Comparison of ENCODE assay signal across 1 cellular context in the genomic region with DNA sequence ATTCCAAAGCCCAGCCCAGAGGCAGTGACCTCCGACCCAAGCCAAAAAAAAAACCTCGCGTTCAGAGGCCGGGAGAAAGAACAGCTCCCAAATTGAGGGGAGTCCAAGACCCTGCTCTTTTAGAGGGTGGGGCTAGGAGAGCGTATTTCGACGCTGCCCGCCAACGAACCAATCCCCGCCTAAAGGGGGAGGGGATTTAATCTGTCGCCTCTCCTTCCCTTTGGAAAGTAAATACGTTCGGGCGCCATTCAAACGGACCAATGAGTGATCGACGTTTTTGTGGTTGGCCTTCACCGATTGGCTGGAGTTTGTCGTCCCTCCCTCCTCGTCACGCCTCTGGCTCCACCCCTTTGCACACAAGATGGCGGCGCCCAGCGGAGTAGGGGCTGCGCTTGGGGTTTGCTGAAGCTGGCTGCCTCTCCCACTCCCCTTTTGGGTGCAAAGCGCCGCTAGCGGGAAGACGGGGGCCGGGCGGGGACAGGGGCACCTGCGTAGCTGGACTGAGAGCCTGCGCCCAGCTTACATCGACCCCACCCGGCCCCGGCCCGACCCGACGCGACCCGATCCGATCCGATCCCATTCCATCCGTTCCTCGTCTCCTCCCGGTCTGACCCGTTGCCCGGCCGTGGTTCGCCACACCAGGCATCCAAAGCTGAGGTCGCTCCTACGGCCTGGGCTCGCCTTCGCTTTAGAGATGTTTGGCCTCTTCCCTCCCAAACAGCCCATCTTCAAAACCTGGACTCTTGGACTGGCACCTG.
TF ChIP-seq lines count a peak whose summit lies in the region.

A gene (plus strand): TSS at position 355 of the 758 bp plus-strand sequence. CDS start 596 bp downstream, outside the sequence.

TF ChIP-seq in K562, 482 proteins besides CTCF, POLR2A, EP300 and RAD21 (continued from another document and continues in another):
- TF ChIP-seq, protein P1, sequence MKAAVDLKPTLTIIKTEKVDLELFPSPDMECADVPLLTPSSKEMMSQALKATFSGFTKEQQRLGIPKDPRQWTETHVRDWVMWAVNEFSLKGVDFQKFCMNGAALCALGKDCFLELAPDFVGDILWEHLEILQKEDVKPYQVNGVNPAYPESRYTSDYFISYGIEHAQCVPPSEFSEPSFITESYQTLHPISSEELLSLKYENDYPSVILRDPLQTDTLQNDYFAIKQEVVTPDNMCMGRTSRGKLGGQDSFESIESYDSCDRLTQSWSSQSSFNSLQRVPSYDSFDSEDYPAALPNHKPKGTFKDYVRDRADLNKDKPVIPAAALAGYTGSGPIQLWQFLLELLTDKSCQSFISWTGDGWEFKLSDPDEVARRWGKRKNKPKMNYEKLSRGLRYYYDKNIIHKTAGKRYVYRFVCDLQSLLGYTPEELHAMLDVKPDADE (conservative IDR thresholded peaks at IDR 0.05; ENCODE audit: control insufficient read depth, low read depth, low read length) = 0 out of 2 replicates have a peak, but pooled peaks have one; percentile 57
- 0 out of 2 replicates have a peak, but pooled peaks have one; percentile 14 for TF ChIP-seq BCOR (IDR thresholded peaks at IDR 0.05)
- TF ChIP-seq, protein P2, sequence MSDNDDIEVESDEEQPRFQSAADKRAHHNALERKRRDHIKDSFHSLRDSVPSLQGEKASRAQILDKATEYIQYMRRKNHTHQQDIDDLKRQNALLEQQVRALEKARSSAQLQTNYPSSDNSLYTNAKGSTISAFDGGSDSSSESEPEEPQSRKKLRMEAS (CRISPR knock-in tag; IDR thresholded peaks at IDR 0.05) = 0 out of 2 replicates have a peak, but pooled peaks have one; percentile 28
- peak; percentile 82 for TF ChIP-seq SUPT5H (IDR thresholded peaks at IDR 0.05)
- TF ChIP-seq TAF7 (tag; IDR thresholded peaks at IDR 0.05) = peak; percentile 59; the same call in 1 of the 2 replicates
- no peak for TF ChIP-seq SOX6 (IDR thresholded peaks at IDR 0.05)
- TF ChIP-seq POLR2AphosphoS5 (IDR thresholded peaks at IDR 0.05; ENCODE audit: control insufficient read depth, insufficient read depth, low read depth, low read length) = peak; percentile 90
- TF ChIP-seq FOXA3 (CRISPR knock-in tag; conservative IDR thresholded peaks at IDR 0.05 in 1 of 2, IDR thresholded peaks at IDR 0.05 in 1 of 2) = peak; percentile 83 to 89
- TF ChIP-seq TGIF2 (CRISPR knock-in tag; IDR thresholded peaks at IDR 0.05) = no peak
- TF ChIP-seq JUN (IDR thresholded peaks at IDR 0.05; ENCODE audit: borderline replicate concordance, low read depth, low read length) = peak; percentile 30; the same call in 1 of the 2 replicates
- TF ChIP-seq JUN (CRISPR knock-in tag; IDR thresholded peaks at IDR 0.05; ENCODE audit: borderline replicate concordance) = no peak
- TF ChIP-seq, protein P3, sequence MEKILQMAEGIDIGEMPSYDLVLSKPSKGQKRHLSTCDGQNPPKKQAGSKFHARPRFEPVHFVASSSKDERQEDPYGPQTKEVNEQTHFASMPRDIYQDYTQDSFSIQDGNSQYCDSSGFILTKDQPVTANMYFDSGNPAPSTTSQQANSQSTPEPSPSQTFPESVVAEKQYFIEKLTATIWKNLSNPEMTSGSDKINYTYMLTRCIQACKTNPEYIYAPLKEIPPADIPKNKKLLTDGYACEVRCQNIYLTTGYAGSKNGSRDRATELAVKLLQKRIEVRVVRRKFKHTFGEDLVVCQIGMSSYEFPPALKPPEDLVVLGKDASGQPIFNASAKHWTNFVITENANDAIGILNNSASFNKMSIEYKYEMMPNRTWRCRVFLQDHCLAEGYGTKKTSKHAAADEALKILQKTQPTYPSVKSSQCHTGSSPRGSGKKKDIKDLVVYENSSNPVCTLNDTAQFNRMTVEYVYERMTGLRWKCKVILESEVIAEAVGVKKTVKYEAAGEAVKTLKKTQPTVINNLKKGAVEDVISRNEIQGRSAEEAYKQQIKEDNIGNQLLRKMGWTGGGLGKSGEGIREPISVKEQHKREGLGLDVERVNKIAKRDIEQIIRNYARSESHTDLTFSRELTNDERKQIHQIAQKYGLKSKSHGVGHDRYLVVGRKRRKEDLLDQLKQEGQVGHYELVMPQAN (IDR thresholded peaks at IDR 0.05; ENCODE audit: borderline replicate concordance) = peak; percentile 77
- TF ChIP-seq, protein P4, sequence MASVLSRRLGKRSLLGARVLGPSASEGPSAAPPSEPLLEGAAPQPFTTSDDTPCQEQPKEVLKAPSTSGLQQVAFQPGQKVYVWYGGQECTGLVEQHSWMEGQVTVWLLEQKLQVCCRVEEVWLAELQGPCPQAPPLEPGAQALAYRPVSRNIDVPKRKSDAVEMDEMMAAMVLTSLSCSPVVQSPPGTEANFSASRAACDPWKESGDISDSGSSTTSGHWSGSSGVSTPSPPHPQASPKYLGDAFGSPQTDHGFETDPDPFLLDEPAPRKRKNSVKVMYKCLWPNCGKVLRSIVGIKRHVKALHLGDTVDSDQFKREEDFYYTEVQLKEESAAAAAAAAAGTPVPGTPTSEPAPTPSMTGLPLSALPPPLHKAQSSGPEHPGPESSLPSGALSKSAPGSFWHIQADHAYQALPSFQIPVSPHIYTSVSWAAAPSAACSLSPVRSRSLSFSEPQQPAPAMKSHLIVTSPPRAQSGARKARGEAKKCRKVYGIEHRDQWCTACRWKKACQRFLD (CRISPR knock-in tag; IDR thresholded peaks at IDR 0.05) = 0 out of 2 replicates have a peak, but pooled peaks have one; percentile 25
- TF ChIP-seq RBBP5 (IDR thresholded peaks at IDR 0.05; ENCODE audit: borderline replicate concordance, insufficient read depth, low read length, poor library complexity, severe bottlenecking) = peak; percentile 95
- peak; percentile 89 for TF ChIP-seq SP1 (CRISPR knock-in tag; IDR thresholded peaks at IDR 0.05)
- no peak for TF ChIP-seq ILF3 (IDR thresholded peaks at IDR 0.05; ENCODE audit: borderline replicate concordance)
- no peak for TF ChIP-seq ZNF668 (CRISPR knock-in tag; IDR thresholded peaks at IDR 0.05)
- TF ChIP-seq, protein P5, sequence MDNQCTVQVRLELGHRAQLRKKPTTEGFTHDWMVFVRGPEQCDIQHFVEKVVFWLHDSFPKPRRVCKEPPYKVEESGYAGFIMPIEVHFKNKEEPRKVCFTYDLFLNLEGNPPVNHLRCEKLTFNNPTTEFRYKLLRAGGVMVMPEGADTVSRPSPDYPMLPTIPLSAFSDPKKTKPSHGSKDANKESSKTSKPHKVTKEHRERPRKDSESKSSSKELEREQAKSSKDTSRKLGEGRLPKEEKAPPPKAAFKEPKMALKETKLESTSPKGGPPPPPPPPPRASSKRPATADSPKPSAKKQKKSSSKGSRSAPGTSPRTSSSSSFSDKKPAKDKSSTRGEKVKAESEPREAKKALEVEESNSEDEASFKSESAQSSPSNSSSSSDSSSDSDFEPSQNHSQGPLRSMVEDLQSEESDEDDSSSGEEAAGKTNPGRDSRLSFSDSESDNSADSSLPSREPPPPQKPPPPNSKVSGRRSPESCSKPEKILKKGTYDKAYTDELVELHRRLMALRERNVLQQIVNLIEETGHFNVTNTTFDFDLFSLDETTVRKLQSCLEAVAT (IDR thresholded peaks at IDR 0.05) = 0 out of 4 replicates have a peak, but pooled peaks of 1 of the 2 experiments have one; percentile 43
- TF ChIP-seq, protein P6, sequence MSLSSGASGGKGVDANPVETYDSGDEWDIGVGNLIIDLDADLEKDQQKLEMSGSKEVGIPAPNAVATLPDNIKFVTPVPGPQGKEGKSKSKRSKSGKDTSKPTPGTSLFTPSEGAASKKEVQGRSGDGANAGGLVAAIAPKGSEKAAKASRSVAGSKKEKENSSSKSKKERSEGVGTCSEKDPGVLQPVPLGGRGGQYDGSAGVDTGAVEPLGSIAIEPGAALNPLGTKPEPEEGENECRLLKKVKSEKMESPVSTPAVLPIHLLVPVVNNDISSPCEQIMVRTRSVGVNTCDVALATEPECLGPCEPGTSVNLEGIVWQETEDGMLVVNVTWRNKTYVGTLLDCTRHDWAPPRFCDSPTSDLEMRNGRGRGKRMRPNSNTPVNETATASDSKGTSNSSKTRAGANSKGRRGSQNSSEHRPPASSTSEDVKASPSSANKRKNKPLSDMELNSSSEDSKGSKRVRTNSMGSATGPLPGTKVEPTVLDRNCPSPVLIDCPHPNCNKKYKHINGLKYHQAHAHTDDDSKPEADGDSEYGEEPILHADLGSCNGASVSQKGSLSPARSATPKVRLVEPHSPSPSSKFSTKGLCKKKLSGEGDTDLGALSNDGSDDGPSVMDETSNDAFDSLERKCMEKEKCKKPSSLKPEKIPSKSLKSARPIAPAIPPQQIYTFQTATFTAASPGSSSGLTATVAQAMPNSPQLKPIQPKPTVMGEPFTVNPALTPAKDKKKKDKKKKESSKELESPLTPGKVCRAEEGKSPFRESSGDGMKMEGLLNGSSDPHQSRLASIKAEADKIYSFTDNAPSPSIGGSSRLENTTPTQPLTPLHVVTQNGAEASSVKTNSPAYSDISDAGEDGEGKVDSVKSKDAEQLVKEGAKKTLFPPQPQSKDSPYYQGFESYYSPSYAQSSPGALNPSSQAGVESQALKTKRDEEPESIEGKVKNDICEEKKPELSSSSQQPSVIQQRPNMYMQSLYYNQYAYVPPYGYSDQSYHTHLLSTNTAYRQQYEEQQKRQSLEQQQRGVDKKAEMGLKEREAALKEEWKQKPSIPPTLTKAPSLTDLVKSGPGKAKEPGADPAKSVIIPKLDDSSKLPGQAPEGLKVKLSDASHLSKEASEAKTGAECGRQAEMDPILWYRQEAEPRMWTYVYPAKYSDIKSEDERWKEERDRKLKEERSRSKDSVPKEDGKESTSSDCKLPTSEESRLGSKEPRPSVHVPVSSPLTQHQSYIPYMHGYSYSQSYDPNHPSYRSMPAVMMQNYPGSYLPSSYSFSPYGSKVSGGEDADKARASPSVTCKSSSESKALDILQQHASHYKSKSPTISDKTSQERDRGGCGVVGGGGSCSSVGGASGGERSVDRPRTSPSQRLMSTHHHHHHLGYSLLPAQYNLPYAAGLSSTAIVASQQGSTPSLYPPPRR (CRISPR knock-in tag; IDR thresholded peaks at IDR 0.05; ENCODE audit: borderline replicate concordance) = 0 out of 2 replicates have a peak, but pooled peaks have one; percentile 16
- TF ChIP-seq, protein P7, sequence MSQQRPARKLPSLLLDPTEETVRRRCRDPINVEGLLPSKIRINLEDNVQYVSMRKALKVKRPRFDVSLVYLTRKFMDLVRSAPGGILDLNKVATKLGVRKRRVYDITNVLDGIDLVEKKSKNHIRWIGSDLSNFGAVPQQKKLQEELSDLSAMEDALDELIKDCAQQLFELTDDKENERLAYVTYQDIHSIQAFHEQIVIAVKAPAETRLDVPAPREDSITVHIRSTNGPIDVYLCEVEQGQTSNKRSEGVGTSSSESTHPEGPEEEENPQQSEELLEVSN (IDR thresholded peaks at IDR 0.05; ENCODE audit: borderline replicate concordance in 1 of 2, extremely low read depth in 1 of 2, insufficient read depth in 1 of 2, insufficient read length in 1 of 2, low read depth in 1 of 2, low read length in 1 of 2, poor library complexity in 1 of 2, severe bottlenecking in 1 of 2) = peak in 1 of 2 experiments; percentile 47
- peak; percentile 86 for TF ChIP-seq EP400 (IDR thresholded peaks at IDR 0.05)
- TF ChIP-seq, protein P8, sequence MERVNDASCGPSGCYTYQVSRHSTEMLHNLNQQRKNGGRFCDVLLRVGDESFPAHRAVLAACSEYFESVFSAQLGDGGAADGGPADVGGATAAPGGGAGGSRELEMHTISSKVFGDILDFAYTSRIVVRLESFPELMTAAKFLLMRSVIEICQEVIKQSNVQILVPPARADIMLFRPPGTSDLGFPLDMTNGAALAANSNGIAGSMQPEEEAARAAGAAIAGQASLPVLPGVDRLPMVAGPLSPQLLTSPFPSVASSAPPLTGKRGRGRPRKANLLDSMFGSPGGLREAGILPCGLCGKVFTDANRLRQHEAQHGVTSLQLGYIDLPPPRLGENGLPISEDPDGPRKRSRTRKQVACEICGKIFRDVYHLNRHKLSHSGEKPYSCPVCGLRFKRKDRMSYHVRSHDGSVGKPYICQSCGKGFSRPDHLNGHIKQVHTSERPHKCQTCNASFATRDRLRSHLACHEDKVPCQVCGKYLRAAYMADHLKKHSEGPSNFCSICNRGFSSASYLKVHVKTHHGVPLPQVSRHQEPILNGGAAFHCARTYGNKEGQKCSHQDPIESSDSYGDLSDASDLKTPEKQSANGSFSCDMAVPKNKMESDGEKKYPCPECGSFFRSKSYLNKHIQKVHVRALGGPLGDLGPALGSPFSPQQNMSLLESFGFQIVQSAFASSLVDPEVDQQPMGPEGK (CRISPR knock-in tag; IDR thresholded peaks at IDR 0.05; ENCODE audit: borderline replicate concordance) = no peak
- TF ChIP-seq POLR2B (IDR thresholded peaks at IDR 0.05; ENCODE audit: low read depth, partially characterized antibody) = peak; percentile 72
- peak; percentile 62 for TF ChIP-seq ATF7 (IDR thresholded peaks at IDR 0.05)
- TF ChIP-seq, protein P9, sequence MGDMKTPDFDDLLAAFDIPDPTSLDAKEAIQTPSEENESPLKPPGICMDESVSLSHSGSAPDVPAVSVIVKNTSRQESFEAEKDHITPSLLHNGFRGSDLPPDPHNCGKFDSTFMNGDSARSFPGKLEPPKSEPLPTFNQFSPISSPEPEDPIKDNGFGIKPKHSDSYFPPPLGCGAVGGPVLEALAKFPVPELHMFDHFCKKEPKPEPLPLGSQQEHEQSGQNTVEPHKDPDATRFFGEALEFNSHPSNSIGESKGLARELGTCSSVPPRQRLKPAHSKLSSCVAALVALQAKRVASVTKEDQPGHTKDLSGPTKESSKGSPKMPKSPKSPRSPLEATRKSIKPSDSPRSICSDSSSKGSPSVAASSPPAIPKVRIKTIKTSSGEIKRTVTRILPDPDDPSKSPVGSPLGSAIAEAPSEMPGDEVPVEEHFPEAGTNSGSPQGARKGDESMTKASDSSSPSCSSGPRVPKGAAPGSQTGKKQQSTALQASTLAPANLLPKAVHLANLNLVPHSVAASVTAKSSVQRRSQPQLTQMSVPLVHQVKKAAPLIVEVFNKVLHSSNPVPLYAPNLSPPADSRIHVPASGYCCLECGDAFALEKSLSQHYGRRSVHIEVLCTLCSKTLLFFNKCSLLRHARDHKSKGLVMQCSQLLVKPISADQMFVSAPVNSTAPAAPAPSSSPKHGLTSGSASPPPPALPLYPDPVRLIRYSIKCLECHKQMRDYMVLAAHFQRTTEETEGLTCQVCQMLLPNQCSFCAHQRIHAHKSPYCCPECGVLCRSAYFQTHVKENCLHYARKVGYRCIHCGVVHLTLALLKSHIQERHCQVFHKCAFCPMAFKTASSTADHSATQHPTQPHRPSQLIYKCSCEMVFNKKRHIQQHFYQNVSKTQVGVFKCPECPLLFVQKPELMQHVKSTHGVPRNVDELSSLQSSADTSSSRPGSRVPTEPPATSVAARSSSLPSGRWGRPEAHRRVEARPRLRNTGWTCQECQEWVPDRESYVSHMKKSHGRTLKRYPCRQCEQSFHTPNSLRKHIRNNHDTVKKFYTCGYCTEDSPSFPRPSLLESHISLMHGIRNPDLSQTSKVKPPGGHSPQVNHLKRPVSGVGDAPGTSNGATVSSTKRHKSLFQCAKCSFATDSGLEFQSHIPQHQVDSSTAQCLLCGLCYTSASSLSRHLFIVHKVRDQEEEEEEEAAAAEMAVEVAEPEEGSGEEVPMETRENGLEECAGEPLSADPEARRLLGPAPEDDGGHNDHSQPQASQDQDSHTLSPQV (IDR thresholded peaks at IDR 0.05) = no peak
- peak; percentile 45 for TF ChIP-seq SP2 (IDR thresholded peaks at IDR 0.05; ENCODE audit: extremely low read depth, low read depth, low read length, poor library complexity, severe bottlenecking)
- peak; percentile 75; the same call in 1 of the 2 replicates for TF ChIP-seq PHF8 (IDR thresholded peaks at IDR 0.05; ENCODE audit: borderline replicate concordance, low read length)
- TF ChIP-seq SIN3A (IDR thresholded peaks at IDR 0.05; ENCODE audit: borderline replicate concordance in 2 of 2, control insufficient read depth in 1 of 2, low read depth in 2 of 2, low read length in 2 of 2) = peak; percentile 65; a peak in 2 of 4 replicates
- TF ChIP-seq NEUROD1 (IDR thresholded peaks at IDR 0.05; ENCODE audit: borderline replicate concordance, low read depth, low read length, partially characterized antibody) = peak; percentile 64
- 0 out of 2 replicates have a peak, but pooled peaks have one; percentile 27 for TF ChIP-seq LCOR (CRISPR knock-in tag; IDR thresholded peaks at IDR 0.05)
- no peak for TF ChIP-seq BMI1 (IDR thresholded peaks at IDR 0.05; ENCODE audit: low read length)
- TF ChIP-seq STAG1 (CRISPR knock-in tag; IDR thresholded peaks at IDR 0.05; ENCODE audit: borderline replicate concordance) = peak; percentile 44
- TF ChIP-seq NR2C1 (IDR thresholded peaks at IDR 0.05) = peak; percentile 81
- peak; percentile 85 for TF ChIP-seq NR2C1 (tag; IDR thresholded peaks at IDR 0.05)
